ENCODE assay signal across 11 cellular contexts in genomic region chr11:111414267-111414931, GRCh38. TPM values are rescaled to one million over a fixed set of nuclear protein-coding genes. Genes with fewer than 3 reads are reported as not detected.
A peak's percentile ranks its signal among the peaks of the same experiment; 100 is the strongest.
DNase-seq lines count a peak whose midpoint lies in the region; ATAC-seq, FAIRE-seq and TF ChIP-seq lines count a peak whose summit lies in the region.
"Had no signal": no experiment of that assay in that cellular context is flagged by ENCODE, and none has a peak within 500 bp of the region (broad histone marks: within the 10 kb centered on the region; RNA-seq: fewer than 3 reads in every experiment).

No MANE protein-coding gene starts in this region.

- peak; percentile 30 for ATAC-seq in GM19463 (IDR thresholded peaks at IDR 0.05; ENCODE audit: unreplicated experiment)
- ATAC-seq in HG03378 (IDR thresholded peaks at IDR 0.05; ENCODE audit: unreplicated experiment), result peak; percentile 23
- ATAC-seq in activated naive CD8-positive, alpha-beta T cell treated with anti-CD3 and anti-CD28 coated beads, Interleukin-2, amount 10 ng/mL, durations not matched to agents 7 days and 5 days (ENCODE audit: low read depth), result no peak
- ATAC-seq in sciatic nerve, result no peak
- ATAC-seq: WTC11 had no signal

- intact Hi-C loops in sciatic nerve (cut with DNase I), result no loop called here

- DNase-seq in GM12891 (ENCODE audit: insufficient read length, low spot score) (no peak), sciatic nerve (ENCODE audit: low spot score) (no peak), NCI-H1105 (lab: John Stamatoyannopoulos, UW) (no peak), HuH-7.5 (ENCODE audit: low spot score) (no peak), NCI-H2029 treated with DMSO at 0.1 percent for 48 hours (lab: John Stamatoyannopoulos, UW) (no peak)
- no peak for DNase-seq in activated naive CD8-positive, alpha-beta T cell treated with anti-CD3 and anti-CD28 coated beads, Interleukin-2, amount 10 ng/mL, durations not matched to agents 7 days and 5 days
- DNase-seq: NCI-H1417 treated with DMSO at 0.1 percent for 48 hours had no signal

- no peak for TF ChIP-seq POLR2A in GM12891 (IDR thresholded peaks at IDR 0.05; ENCODE audit: low read depth, low read length)

- H3K9me3 Mint-ChIP-seq in activated naive CD8-positive, alpha-beta T cell treated with anti-CD3 and anti-CD28 coated beads, Interleukin-2, amount 10 ng/mL, durations not matched to agents 7 days and 5 days, result peaks cover 2% of the 10 kb centered on the region

- peaks cover 3% of the 10 kb centered on the region for H3K27me3 Mint-ChIP-seq in activated naive CD8-positive, alpha-beta T cell treated with anti-CD3 and anti-CD28 coated beads, Interleukin-2, amount 10 ng/mL, durations not matched to agents 7 days and 5 days

- FAIRE-seq in GM12891 (lab: Jason Lieb, UNC), result no peak
- FAIRE-seq: keratinocyte had no signal

- peak overlapping the region; percentile 38 for H3K4me3 Mint-ChIP-seq in activated naive CD8-positive, alpha-beta T cell treated with anti-CD3 and anti-CD28 coated beads, Interleukin-2, amount 10 ng/mL, durations not matched to agents 7 days and 5 days
- H3K4me3 Mint-ChIP-seq: WTC11 had no signal

- POLR2A ChIA-PET in activated naive CD8-positive, alpha-beta T cell treated with anti-CD3 and anti-CD28 coated beads, Interleukin-2, amount 10 ng/mL, durations not matched to agents 7 days and 5 days (lab: Charles Lee), result no interaction called here

- H3K4me1 Mint-ChIP-seq in activated naive CD8-positive, alpha-beta T cell treated with anti-CD3 and anti-CD28 coated beads, Interleukin-2, amount 10 ng/mL, durations not matched to agents 7 days and 5 days, result peaks cover 50% of the 10 kb centered on the region

- peak overlapping the region; percentile 37 for H3K27ac Mint-ChIP-seq in activated naive CD8-positive, alpha-beta T cell treated with anti-CD3 and anti-CD28 coated beads, Interleukin-2, amount 10 ng/mL, durations not matched to agents 7 days and 5 days
- H3K27ac Mint-ChIP-seq: WTC11 had no signal

- peaks cover 3% of the 10 kb centered on the region for H3K36me3 Mint-ChIP-seq in activated naive CD8-positive, alpha-beta T cell treated with anti-CD3 and anti-CD28 coated beads, Interleukin-2, amount 10 ng/mL, durations not matched to agents 7 days and 5 days
- H3K36me3 Mint-ChIP-seq: WTC11 had no signal

TF ChIP-seq in GM12891, 5 proteins besides CTCF, POLR2A, EP300 and RAD21:
- TF ChIP-seq TAF1 (IDR thresholded peaks at IDR 0.05; ENCODE audit: low read depth, low read length), result no peak
- no peak for TF ChIP-seq SPI1 (IDR thresholded peaks at IDR 0.05; ENCODE audit: low read depth, low read length)
- no peak for TF ChIP-seq PAX5 (IDR thresholded peaks at IDR 0.05; ENCODE audit: insufficient read depth, low read length, severe bottlenecking)
- no peak for TF ChIP-seq POU2F2 (IDR thresholded peaks at IDR 0.05; ENCODE audit: low read depth, low read length)
- TF ChIP-seq POLR2AphosphoS5 (IDR thresholded peaks at IDR 0.05; ENCODE audit: low read depth, low read length), result 0 out of 2 replicates have a peak, but pooled peaks have one; percentile 23

RNA-seq across cellular contexts. Expression of gene POU2AF1, which starts 35.3 kb away (rescaled TPM):
- 136 TPM for polyA plus RNA-seq in GM12891 (2012; ENCODE audit: low read depth, missing spikeins)
- 1 to 10 TPM; 1.9 to 2.1 TPM for total RNA-seq in activated naive CD8-positive, alpha-beta T cell treated with anti-CD3 and anti-CD28 coated beads, Interleukin-2, amount 10 ng/mL, durations not matched to agents 7 days and 5 days
- total RNA-seq in sciatic nerve, result 1.2 TPM
- polyA plus RNA-seq: keratinocyte had no signal

Comparison
In these comparisons a context has a peak if more than half of its experiments do, and no peak if none do; other contexts are left out.
1. ATAC-seq: peak in GM19463 (single experiment) and HG03378 (single experiment); none in activated naive CD8-positive, alpha-beta T cell treated with anti-CD3 and anti-CD28 coated beads, Interleukin-2, amount 10 ng/mL, durations not matched to agents 7 days and 5 days (single experiment) and sciatic nerve (single experiment).